ENCODE assay signal across 1 cellular context in genomic region chr7:51256244-51256781, GRCh38.
A peak's percentile ranks its signal among the peaks of the same experiment; 100 is the strongest.
TF ChIP-seq lines count a peak whose summit lies in the region.

No MANE protein-coding gene starts in this region.

TF ChIP-seq in WTC11, 78 proteins besides CTCF, POLR2A, EP300 and RAD21 (continued from another document):
- peak; percentile 39; the same call in 1 of the 2 replicates for TF ChIP-seq USF1 (CRISPR knock-in tag; IDR thresholded peaks at IDR 0.05)
- TF ChIP-seq, protein P1, sequence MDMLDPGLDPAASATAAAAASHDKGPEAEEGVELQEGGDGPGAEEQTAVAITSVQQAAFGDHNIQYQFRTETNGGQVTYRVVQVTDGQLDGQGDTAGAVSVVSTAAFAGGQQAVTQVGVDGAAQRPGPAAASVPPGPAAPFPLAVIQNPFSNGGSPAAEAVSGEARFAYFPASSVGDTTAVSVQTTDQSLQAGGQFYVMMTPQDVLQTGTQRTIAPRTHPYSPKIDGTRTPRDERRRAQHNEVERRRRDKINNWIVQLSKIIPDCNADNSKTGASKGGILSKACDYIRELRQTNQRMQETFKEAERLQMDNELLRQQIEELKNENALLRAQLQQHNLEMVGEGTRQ (CRISPR knock-in tag; IDR thresholded peaks at IDR 0.05) = peak; percentile 57
- TF ChIP-seq MYBL2 (CRISPR knock-in tag; IDR thresholded peaks at IDR 0.05) = no peak
